ENCODE assay signal across 8 cellular contexts in genomic region chr19:3142292-3142670, GRCh38. TPM values are rescaled to one million over a fixed set of nuclear protein-coding genes. Genes with fewer than 3 reads are reported as not detected.
A peak's percentile ranks its signal among the peaks of the same experiment; 100 is the strongest.
DNase-seq lines count a peak whose midpoint lies in the region; ATAC-seq, FAIRE-seq and TF ChIP-seq lines count a peak whose summit lies in the region.

No MANE protein-coding gene starts in this region.

- H3K27me3 ChIP-seq in Loucy (ENCODE audit: insufficient read depth, low read length, poor library complexity, severe bottlenecking) (no peaks in the 10 kb centered on the region), lower lobe of right lung (ENCODE audit: low read depth) (no peaks in the 10 kb centered on the region)

- peak overlapping the region; percentile 83 for H3K4me2 ChIP-seq in A549
- H3K4me2 ChIP-seq in Loucy (ENCODE audit: low read depth, low read length, poor library complexity, severe bottlenecking) = peak overlapping the region; percentile 76

- DNase-seq in A549 (ENCODE audit: low read depth in 1 of 2, low spot score in 1 of 2) = peak; percentile 65 to 81
- DNase-seq in activated naive CD8-positive, alpha-beta T cell treated with anti-CD3 and anti-CD28 coated beads, Interleukin-2, amount 10 ng/mL, durations not matched to agents 7 days and 5 days = no peak
- no peak for DNase-seq in lower lobe of right lung
- DNase-seq in putamen (ENCODE audit: low spot score) = no peak
- no peak for DNase-seq in epidermal melanocyte (ENCODE audit: insufficient read length, low spot score)
- no peak for DNase-seq in NCI-H774 (lab: John Stamatoyannopoulos, UW)

- no peaks in the 10 kb centered on the region for H3K9me3 Mint-ChIP-seq in activated naive CD8-positive, alpha-beta T cell treated with anti-CD3 and anti-CD28 coated beads, Interleukin-2, amount 10 ng/mL, durations not matched to agents 7 days and 5 days

- peaks cover 98% of the 10 kb centered on the region for H3K79me2 ChIP-seq in Loucy (ENCODE audit: insufficient read depth, low read length)

- no peak for TF ChIP-seq CTCF in A549 (IDR thresholded peaks at IDR 0.05)
- no peak for TF ChIP-seq CTCF in Loucy (conservative IDR thresholded peaks at IDR 0.05; ENCODE audit: low read length)
- no peak for TF ChIP-seq CTCF in lower lobe of right lung (IDR thresholded peaks at IDR 0.05)

- peaks cover 20% of the 10 kb centered on the region for H3K4me1 Mint-ChIP-seq in activated naive CD8-positive, alpha-beta T cell treated with anti-CD3 and anti-CD28 coated beads, Interleukin-2, amount 10 ng/mL, durations not matched to agents 7 days and 5 days

- peaks cover 15% of the 10 kb centered on the region for H3K36me3 Mint-ChIP-seq in activated naive CD8-positive, alpha-beta T cell treated with anti-CD3 and anti-CD28 coated beads, Interleukin-2, amount 10 ng/mL, durations not matched to agents 7 days and 5 days

- H3F3A ChIP-seq in Loucy (ENCODE audit: low read depth) = peaks cover 11% of the 10 kb centered on the region

- H3K4me3 ChIP-seq in A549 (no peak overlapping the region), Loucy (ENCODE audit: low read length, poor library complexity, severe bottlenecking) (peak overlapping the region; percentile 85), lower lobe of right lung (no peak overlapping the region)

- H4K20me1 ChIP-seq in Loucy (ENCODE audit: insufficient read depth, low read length, poor library complexity, severe bottlenecking) = peaks cover 69% of the 10 kb centered on the region

- no peak overlapping the region for H3K4me3 Mint-ChIP-seq in activated naive CD8-positive, alpha-beta T cell treated with anti-CD3 and anti-CD28 coated beads, Interleukin-2, amount 10 ng/mL, durations not matched to agents 7 days and 5 days

- no peaks in the 10 kb centered on the region for H3K9me2 ChIP-seq in Loucy (replicated peaks; ENCODE audit: low read depth, low read length)

- 11% methylated on average over 6 of the region's 6 CpGs for WGBS in A549 (ENCODE audit: missing lambda C conversion rate)

- H3K9me3 ChIP-seq in A549 = no peaks in the 10 kb centered on the region
- H3K9me3 ChIP-seq in Loucy (ENCODE audit: insufficient read depth, low read depth, low read length) = no peaks in the 10 kb centered on the region
- H3K9me3 ChIP-seq in lower lobe of right lung = no peaks in the 10 kb centered on the region

- peak overlapping the region; percentile 57 for H3K27ac Mint-ChIP-seq in activated naive CD8-positive, alpha-beta T cell treated with anti-CD3 and anti-CD28 coated beads, Interleukin-2, amount 10 ng/mL, durations not matched to agents 7 days and 5 days

- ATAC-seq in A549 (peak; percentile 77), lower lobe of right lung (peak; percentile 30 to 53), HG03521 (IDR thresholded peaks at IDR 0.05; ENCODE audit: unreplicated experiment) (no peak)
- no peak for ATAC-seq in activated naive CD8-positive, alpha-beta T cell treated with anti-CD3 and anti-CD28 coated beads, Interleukin-2, amount 10 ng/mL, durations not matched to agents 7 days and 5 days (ENCODE audit: low read depth)

- FAIRE-seq in A549 (lab: Jason Lieb, UNC) = no peak

- H3K4me1 ChIP-seq in A549 (peaks cover 17% of the 10 kb centered on the region), Loucy (ENCODE audit: insufficient read depth, low read length, poor library complexity, severe bottlenecking) (peaks cover 33% of the 10 kb centered on the region), lower lobe of right lung (peaks cover 42% of the 10 kb centered on the region)

- intact Hi-C loops in lower lobe of right lung (cut with DNase I) = no loop called here

- TF ChIP-seq EP300 in A549 (IDR thresholded peaks at IDR 0.05) = no peak

- peak overlapping the region; percentile 99 for H3K9ac ChIP-seq in Loucy (ENCODE audit: low read depth, low read length, poor library complexity, severe bottlenecking)

- CTCF ChIA-PET in A549 (lab: Yijun Ruan, JAX) = interaction anchor here (0.8 to 8.8 kb wide), 6 partner anchors 9 to 119 kb away, joined by 3 to 96 read pairs (median 4); no protein-coding TSS in a partner anchor

- H3K27ac ChIP-seq in A549 (peak overlapping the region; percentile 91 to 92), lower lobe of right lung (peak overlapping the region; percentile 81)

- TF ChIP-seq RAD21 in A549 (conservative IDR thresholded peaks at IDR 0.05 in 1 of 2, IDR thresholded peaks at IDR 0.05 in 1 of 2) = no peak

- POLR2A ChIA-PET in A549 (lab: Yijun Ruan, JAX) = interaction anchor here (1.4 kb wide), 1 partner anchor 13 kb away, joined by 4 read pairs; no protein-coding TSS in a partner anchor
- POLR2A ChIA-PET in activated naive CD8-positive, alpha-beta T cell treated with anti-CD3 and anti-CD28 coated beads, Interleukin-2, amount 10 ng/mL, durations not matched to agents 7 days and 5 days (lab: Charles Lee) = interaction anchor here (0.5 to 1.5 kb wide), 3 partner anchors 10 to 12 kb away, joined by 4 to 9 read pairs (median 5); no protein-coding TSS in a partner anchor

- no peak for TF ChIP-seq POLR2A in A549 (IDR thresholded peaks at IDR 0.05; ENCODE audit: low read length)

- H2AFZ ChIP-seq in Loucy (ENCODE audit: low read length) = no peak overlapping the region

- no peaks in the 10 kb centered on the region for H3K27me3 Mint-ChIP-seq in activated naive CD8-positive, alpha-beta T cell treated with anti-CD3 and anti-CD28 coated beads, Interleukin-2, amount 10 ng/mL, durations not matched to agents 7 days and 5 days

- H3K36me3 ChIP-seq in Loucy (ENCODE audit: insufficient read depth, low read length) = peaks cover 32% of the 10 kb centered on the region; the same call in 1 of the 2 replicates
- no peaks in the 10 kb centered on the region for H3K36me3 ChIP-seq in lower lobe of right lung

TF ChIP-seq in A549, 52 proteins besides CTCF, POLR2A, EP300 and RAD21 (continues in another document):
- TF ChIP-seq RARB (CRISPR knock-in tag; IDR thresholded peaks at IDR 0.05) (no peak), BHLHE40 (IDR thresholded peaks at IDR 0.05; ENCODE audit: low read depth, low read length) (no peak), CEBPB (IDR thresholded peaks at IDR 0.05) (no peak), EHMT2 (IDR thresholded peaks at IDR 0.05; ENCODE audit: low read depth) (no peak), CBX2 (IDR thresholded peaks at IDR 0.05; ENCODE audit: borderline replicate concordance, low read depth) (no peak), RNF2 (IDR thresholded peaks at IDR 0.05; ENCODE audit: borderline replicate concordance, low read depth) (no peak), SMC3 (IDR thresholded peaks at IDR 0.05) (no peak), ZSCAN20 (CRISPR knock-in tag; IDR thresholded peaks at IDR 0.05) (no peak), KDM1A (IDR thresholded peaks at IDR 0.05; ENCODE audit: low read depth) (no peak), HES2 (IDR thresholded peaks at IDR 0.05) (no peak), USF2 (IDR thresholded peaks at IDR 0.05) (no peak), ZC3H11A (IDR thresholded peaks at IDR 0.05) (no peak)

RNA-seq across cellular contexts. Expression of gene GNA15, which starts 6.4 kb away (rescaled TPM):
- polyA plus RNA-seq in A549 (2011; rRNA removed) (0.06 and 0.07 TPM in 2 replicates), A549 (2017; fragmentation: RNase III; extraction: RNeasy Plus Mini Kit Qiagen cat#74134 plus additional on column Dnase treatment) (0.04 TPM in 1 of 3 replicates, not detected in the others)
- polyA plus RNA-seq in A549 (2012; cell fraction: cytosol; rRNA removed) = 0.07 and 0.10 TPM in 2 replicates
- 0.16 TPM in 1 of 2 replicates, not detected in the other for polyA plus RNA-seq in A549 (2012; cell fraction: nucleus; rRNA removed)
- polyA minus RNA-seq in A549 (2011; rRNA and poly(A)+ RNA removed) = not detected in 2 replicates
- 10 to 100 TPM; 17.9 to 19.5 TPM for total RNA-seq in activated naive CD8-positive, alpha-beta T cell treated with anti-CD3 and anti-CD28 coated beads, Interleukin-2, amount 10 ng/mL, durations not matched to agents 7 days and 5 days
- 24.2 TPM for total RNA-seq in lower lobe of right lung

RNA-seq across cellular contexts. Expression of gene S1PR4, which starts 36.3 kb away (rescaled TPM):
- polyA plus RNA-seq in A549 (2011; rRNA removed) (0.09 TPM in 1 of 2 replicates, not detected in the other), A549 (2017; fragmentation: RNase III; extraction: RNeasy Plus Mini Kit Qiagen cat#74134 plus additional on column Dnase treatment) (0.08 to 0.33 TPM (median 0.17 TPM) in 3 replicates)
- 0.19 and 0.22 TPM in 2 replicates for polyA plus RNA-seq in A549 (2012; cell fraction: cytosol; rRNA removed)
- polyA plus RNA-seq in A549 (2012; cell fraction: nucleus; rRNA removed) = 0.77 and 1.0 TPM in 2 replicates
- polyA minus RNA-seq in A549 (2011; rRNA and poly(A)+ RNA removed) = not detected in 2 replicates
- total RNA-seq in activated naive CD8-positive, alpha-beta T cell treated with anti-CD3 and anti-CD28 coated beads, Interleukin-2, amount 10 ng/mL, durations not matched to agents 7 days and 5 days = 100 to 1,000 TPM; 133 to 134 TPM
- 35.7 TPM for total RNA-seq in lower lobe of right lung

RNA-seq across cellular contexts. Expression of gene NCLN, which starts 43.4 kb away (rescaled TPM):
- polyA plus RNA-seq in A549 (2011; rRNA removed) (22.8 and 27.6 TPM in 2 replicates), A549 (2017; fragmentation: RNase III; extraction: RNeasy Plus Mini Kit Qiagen cat#74134 plus additional on column Dnase treatment) (55.5 to 58.5 TPM (median 55.5 TPM) in 3 replicates)
- 67.0 and 93.6 TPM in 2 replicates for polyA plus RNA-seq in A549 (2012; cell fraction: cytosol; rRNA removed)
- polyA plus RNA-seq in A549 (2012; cell fraction: nucleus; rRNA removed) = 158 and 222 TPM in 2 replicates
- 22.9 and 32.2 TPM in 2 replicates for polyA minus RNA-seq in A549 (2011; rRNA and poly(A)+ RNA removed)
- total RNA-seq in activated naive CD8-positive, alpha-beta T cell treated with anti-CD3 and anti-CD28 coated beads, Interleukin-2, amount 10 ng/mL, durations not matched to agents 7 days and 5 days = 10 to 100 TPM; 51.1 to 53.8 TPM
- 68.8 TPM for total RNA-seq in lower lobe of right lung

RNA-seq across cellular contexts. Expression of gene GNA11, which starts 48.1 kb away (rescaled TPM):
- polyA plus RNA-seq in A549 (2011; rRNA removed) = 5.5 and 8.6 TPM in 2 replicates
- polyA plus RNA-seq in A549 (2012; cell fraction: cytosol; rRNA removed) = 24.3 and 29.2 TPM in 2 replicates
- polyA plus RNA-seq in A549 (2012; cell fraction: nucleus; rRNA removed) = 26.9 and 28.9 TPM in 2 replicates
- polyA plus RNA-seq in A549 (2017; fragmentation: RNase III; extraction: RNeasy Plus Mini Kit Qiagen cat#74134 plus additional on column Dnase treatment) = 29.0 to 32.8 TPM (median 30.5 TPM) in 3 replicates
- polyA minus RNA-seq in A549 (2011; rRNA and poly(A)+ RNA removed) = 6.7 and 19.2 TPM in 2 replicates
- total RNA-seq in activated naive CD8-positive, alpha-beta T cell treated with anti-CD3 and anti-CD28 coated beads, Interleukin-2, amount 10 ng/mL, durations not matched to agents 7 days and 5 days = under 1 TPM; 0.44 to 0.71 TPM
- total RNA-seq in lower lobe of right lung = 60.6 TPM

Comparison
In these comparisons a context has a peak if more than half of its experiments do, and no peak if none do; other contexts are left out.
1. ATAC-seq: peak in A549 (2 of 2) and lower lobe of right lung (2 of 2); none in activated naive CD8-positive, alpha-beta T cell treated with anti-CD3 and anti-CD28 coated beads, Interleukin-2, amount 10 ng/mL, durations not matched to agents 7 days and 5 days (single experiment) and HG03521 (single experiment).
2. DNase-seq: peak in A549 (2 of 2); none in activated naive CD8-positive, alpha-beta T cell treated with anti-CD3 and anti-CD28 coated beads, Interleukin-2, amount 10 ng/mL, durations not matched to agents 7 days and 5 days (single experiment), lower lobe of right lung (single experiment), putamen (single experiment), epidermal melanocyte (single experiment) and NCI-H774 (single experiment).